ENCODE assay signal across 8 cellular contexts in genomic region chr11:10540915-10541591, GRCh38. TPM values are rescaled to one million over a fixed set of nuclear protein-coding genes. Genes with fewer than 3 reads are reported as not detected.
DNase-seq lines count a peak whose midpoint lies in the region; ATAC-seq and TF ChIP-seq lines count a peak whose summit lies in the region.

Gene RNF141 (minus strand): TSS chr11:10541187. CDS start chr11:10534158, 7,029 bp downstream.

- peaks cover 4% of the 10 kb centered on the region; the same call in 1 of the 2 replicates for H4K20me1 ChIP-seq in PC-3 (ENCODE audit: low read length)

- H3K4me3 ChIP-seq in PC-3 (ENCODE audit: low read length) (peak within 1 kb of the TSS; percentile 76), esophagus muscularis mucosa (peak within 1 kb of the TSS; percentile 72 to 97 (median 78))

- H3K36me3 Mint-ChIP-seq in stimulated activated effector memory CD8-positive, alpha-beta T cell treated with anti-CD3 and anti-CD28 coated beads, Interleukin-12 subunit alpha, Interleukin-12 subunit beta, amount 100 ng/mL, for 72 hours, result no peaks in the 10 kb centered on the region

- H3K79me2 ChIP-seq in PC-3 (ENCODE audit: low read length), result peaks cover 29% of the 10 kb centered on the region

- peak; percentile 79 for TF ChIP-seq POLR2A in esophagus muscularis mucosa (IDR thresholded peaks at IDR 0.05; ENCODE audit: low read depth)

- H3K9me3 ChIP-seq in PC-3 (ENCODE audit: low read length) (no peaks in the 10 kb centered on the region), esophagus muscularis mucosa (no peaks in the 10 kb centered on the region)

- CTCF ChIA-PET in PC-3 (lab: Charles Lee), result interaction anchor here (0.5 to 1.2 kb wide), 10 partner anchors 9 to 135 kb away, joined by 3 to 5 read pairs (median 4); partner anchors contain the start of gene AMPD3

- H3K27ac ChIP-seq in PC-3 (ENCODE audit: low read length) (peak within 1 kb of the TSS; percentile 59), esophagus muscularis mucosa (replicated peaks in 1 of 4) (peak within 1 kb of the TSS; percentile 87 to 92 (median 89))

- intact Hi-C loops in PC-3 (cut with micrococcal nuclease), result loop anchor here (2.0 kb wide), 2 partner anchors 20 to 54 kb away; no protein-coding TSS in a partner anchor
- intact Hi-C loops in esophagus muscularis mucosa (cut with DNase I), result loop anchor here (5.0 kb wide), 2 partner anchors 129 to 196 kb away; no protein-coding TSS in a partner anchor

- peak; percentile 97 for ATAC-seq in GM21576 (IDR thresholded peaks at IDR 0.05; ENCODE audit: unreplicated experiment)
- ATAC-seq in PC-3, result peak; percentile 92
- peak; percentile 99 for ATAC-seq in stimulated activated effector memory CD8-positive, alpha-beta T cell treated with anti-CD3 and anti-CD28 coated beads, Interleukin-12 subunit alpha, Interleukin-12 subunit beta, amount 100 ng/mL, for 72 hours

- peak within 1 kb of the TSS; percentile 85 for H3K9ac ChIP-seq in PC-3 (ENCODE audit: low read length)

- no TSS peak for BruUV-seq in PC-3 (replicated peaks; lab: Mats Ljungman, UMichigan)

- no peaks in the 10 kb centered on the region for H3K9me2 ChIP-seq in PC-3 (replicated peaks; ENCODE audit: low read length)

- H3K9me3 Mint-ChIP-seq in stimulated activated effector memory CD8-positive, alpha-beta T cell treated with anti-CD3 and anti-CD28 coated beads, Interleukin-12 subunit alpha, Interleukin-12 subunit beta, amount 100 ng/mL, for 72 hours, result no peaks in the 10 kb centered on the region

- peak within 1 kb of the TSS; percentile 80 for H3K27ac Mint-ChIP-seq in stimulated activated effector memory CD8-positive, alpha-beta T cell treated with anti-CD3 and anti-CD28 coated beads, Interleukin-12 subunit alpha, Interleukin-12 subunit beta, amount 100 ng/mL, for 72 hours

- H3K36me3 ChIP-seq in PC-3 (ENCODE audit: low read depth, low read length) (no peaks in the 10 kb centered on the region), esophagus muscularis mucosa (no peaks in the 10 kb centered on the region)

- peak within 1 kb of the TSS; percentile 90 for H3K4me2 ChIP-seq in PC-3 (ENCODE audit: low read length)

- H3K4me3 Mint-ChIP-seq in stimulated activated effector memory CD8-positive, alpha-beta T cell treated with anti-CD3 and anti-CD28 coated beads, Interleukin-12 subunit alpha, Interleukin-12 subunit beta, amount 100 ng/mL, for 72 hours, result peak within 1 kb of the TSS; percentile 79

- TF ChIP-seq RAD21 in Ishikawa (IDR thresholded peaks at IDR 0.05; ENCODE audit: low read depth), result peak; percentile 31; the same call in 1 of the 2 replicates

- no peaks in the 10 kb centered on the region for H3K27me3 ChIP-seq in PC-3 (ENCODE audit: low read length)
- no peaks in the 10 kb centered on the region for H3K27me3 ChIP-seq in esophagus muscularis mucosa

- TF ChIP-seq EP300 in Ishikawa (IDR thresholded peaks at IDR 0.05; ENCODE audit: borderline replicate concordance) (no peak), esophagus muscularis mucosa (IDR thresholded peaks at IDR 0.05) (no peak)

- H3K4me1 ChIP-seq in PC-3 (ENCODE audit: insufficient read depth, low read length) (peaks cover 22% of the 10 kb centered on the region), esophagus muscularis mucosa (peaks cover 7 to 16% (median 14%) of the 10 kb centered on the region in 4 donors)

- WGBS in esophagus muscularis mucosa, result no CpG with 5 or more reads among the region's 54 CpGs

- H3K4me1 Mint-ChIP-seq in stimulated activated effector memory CD8-positive, alpha-beta T cell treated with anti-CD3 and anti-CD28 coated beads, Interleukin-12 subunit alpha, Interleukin-12 subunit beta, amount 100 ng/mL, for 72 hours, result peaks cover 19% of the 10 kb centered on the region

- no peaks in the 10 kb centered on the region for H3F3A ChIP-seq in PC-3 (ENCODE audit: low read length, unreplicated experiment)

- peak; percentile 73 for TF ChIP-seq CTCF in PC-3 (conservative IDR thresholded peaks at IDR 0.05; ENCODE audit: low read depth, low read length)
- TF ChIP-seq CTCF in esophagus muscularis mucosa (IDR thresholded peaks at IDR 0.05), result peak; percentile 72 to 91 (median 87)

- peak within 1 kb of the TSS; percentile 98 for H2AFZ ChIP-seq in PC-3 (ENCODE audit: low read length)

- DNase-seq in DMS53 (lab: John Stamatoyannopoulos, UW) (peak; percentile 98), PC-3 (peak; percentile 92), esophagus muscularis mucosa (ENCODE audit: extremely low spot score) (peak; percentile 98), myocyte (ENCODE audit: low read depth) (peak; percentile 94)
- DNase-seq in activated T-cell treated with anti-CD3 and anti-CD28 coated beads, Interleukin-2, amount 50 U/mL, for 48 hours, result peak; percentile 97 to 98
- DNase-seq in stimulated activated effector memory CD8-positive, alpha-beta T cell treated with anti-CD3 and anti-CD28 coated beads, Interleukin-12 subunit alpha, Interleukin-12 subunit beta, amount 100 ng/mL, for 72 hours (ENCODE audit: low spot score in 2 of 2), result peak; percentile 98

- POLR2A ChIA-PET in PC-3 (lab: Charles Lee; ENCODE audit: unreplicated experiment), result interaction anchor here (0.5 to 1.6 kb wide), 4 partner anchors 9 to 337 kb away, joined by 4 to 11 read pairs (median 6); no protein-coding TSS in a partner anchor

TF ChIP-seq in Ishikawa, 13 proteins besides CTCF, POLR2A, EP300 and RAD21:
- no peak for TF ChIP-seq USF1 (IDR thresholded peaks at IDR 0.05)
- TF ChIP-seq FOXM1 (IDR thresholded peaks at IDR 0.05; ENCODE audit: borderline replicate concordance, low read depth), result no peak
- peak; percentile 46; the same call in 1 of the 2 replicates for TF ChIP-seq TCF12 (IDR thresholded peaks at IDR 0.05; ENCODE audit: low read depth)
- no peak for TF ChIP-seq REST (IDR thresholded peaks at IDR 0.05; ENCODE audit: low read depth)
- TF ChIP-seq YY1 (IDR thresholded peaks at IDR 0.05; ENCODE audit: low read depth), result no peak
- peak; percentile 76; the same call in 1 of the 2 replicates for TF ChIP-seq TAF1 (IDR thresholded peaks at IDR 0.05; ENCODE audit: low read depth)
- TF ChIP-seq CREB1 (IDR thresholded peaks at IDR 0.05; ENCODE audit: low read depth), result peak; percentile 92
- peak; percentile 57; the same call in 1 of the 2 replicates for TF ChIP-seq MAX (IDR thresholded peaks at IDR 0.05)
- TF ChIP-seq NFIC (IDR thresholded peaks at IDR 0.05), result no peak
- TF ChIP-seq CEBPB (IDR thresholded peaks at IDR 0.05), result no peak
- TF ChIP-seq ZBTB7A (IDR thresholded peaks at IDR 0.05; ENCODE audit: low read depth), result no peak
- TF ChIP-seq EGR1 (IDR thresholded peaks at IDR 0.05), result 0 out of 2 replicates have a peak, but pooled peaks have one; percentile 29

RNA-seq across cellular contexts. Expression of gene RNF141, which starts in this region (rescaled TPM):
- total RNA-seq in PC-3 (2014; rRNA removed) (12.6 and 13.8 TPM in 2 replicates), esophagus muscularis mucosa (10 to 100 TPM; 24.1 to 39.3 (median 34.9) TPM), myocyte (27.8 and 29.6 TPM in 2 replicates)
- polyA plus RNA-seq in myocyte (2012), result 25.6 TPM

Comparison
In these comparisons a context has a peak if more than half of its experiments do, and no peak if none do; other contexts are left out.
1. Peak in every context shown above with its lines: DNase-seq, ATAC-seq, H3K4me3 ChIP-seq and H3K27ac ChIP-seq.